Comparison of ENCODE assay signal across 9 cellular contexts in the genomic region with DNA sequence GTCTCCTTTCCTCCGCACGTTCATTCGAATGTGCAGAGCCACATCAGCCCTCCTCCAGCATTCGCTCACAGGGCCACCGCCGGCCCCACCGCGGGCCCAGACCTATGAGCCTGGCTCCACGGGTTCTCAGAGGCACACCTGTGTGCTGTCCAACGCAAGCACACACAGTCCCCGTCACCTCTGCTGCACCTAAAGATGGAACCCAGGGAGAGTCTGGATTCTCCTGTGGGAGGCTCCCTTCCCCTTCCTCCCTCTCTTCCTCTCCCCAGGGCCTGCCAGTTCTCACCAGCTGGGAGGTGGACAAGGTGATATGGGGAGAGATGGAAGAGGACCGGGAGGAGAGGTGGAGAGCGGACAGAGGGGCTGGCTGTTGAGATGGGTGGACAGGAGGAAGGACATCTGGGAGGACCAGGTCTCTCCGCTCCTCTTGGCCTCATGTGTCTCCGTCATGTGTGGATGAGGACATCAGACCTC. TPM values are rescaled to one million over a fixed set of nuclear protein-coding genes. Genes with fewer than 3 reads are reported as not detected.
DNase-seq lines count a peak whose midpoint lies in the region; ATAC-seq and TF ChIP-seq lines count a peak whose summit lies in the region.
"Had no signal": no experiment of that assay in that cellular context is flagged by ENCODE, and none has a peak within 500 bp of the region (broad histone marks: within the 10 kb centered on the region; RNA-seq: fewer than 3 reads in every experiment).

No MANE protein-coding gene starts in this region.

- H3K27ac Mint-ChIP-seq in naive thymus-derived CD8-positive, alpha-beta T cell, result peak overlapping the region in 1 of 10 donors; percentile 59
- H3K27ac Mint-ChIP-seq: progenitor cell of endocrine pancreas had no signal

- dilution Hi-C loops in mammary epithelial cell (cut with HindIII; ENCODE audit: low sequenced_read_pairs), result loop anchor here (5.0 kb wide), 2 partner anchors 76 to 104 kb away; no protein-coding TSS in a partner anchor

- peaks cover 4 to 49% (median 28%) of the 10 kb centered on the region in 5 donors for H3K27me3 Mint-ChIP-seq in naive thymus-derived CD8-positive, alpha-beta T cell

- CTCF ChIA-PET in mammary epithelial cell (lab: Charles Lee; ENCODE audit: low non-redundant PET), result interaction anchor here (0.8 to 1.4 kb wide), 4 partner anchors 9 to 106 kb away, joined by 3 to 12 read pairs (median 10); no protein-coding TSS in a partner anchor

- 56% methylated on average over 12 of the region's 15 CpGs for WGBS in mammary epithelial cell (ENCODE audit: low coverage, missing lambda C conversion rate)
- WGBS in ovary, 3 donors, result 26 to 32% (median 31%) methylated on average over 15 of the region's 15 CpGs

- no peak for TF ChIP-seq CTCF in mammary epithelial cell (conservative IDR thresholded peaks at IDR 0.05 in 1 of 2, IDR thresholded peaks at IDR 0.05 in 1 of 2; ENCODE audit: extremely low read depth in 1 of 2, insufficient read depth in 1 of 2, low read depth in 1 of 2, low read length in 2 of 2)
- no peak for TF ChIP-seq CTCF in ovary (IDR thresholded peaks at IDR 0.05)

- H3K4me1 Mint-ChIP-seq in naive thymus-derived CD8-positive, alpha-beta T cell, result peaks cover 0 to 5% (median 3%) of the 10 kb centered on the region in 4 donors

- H3K36me3 ChIP-seq in BLaER1 treated with 17β-estradiol and CSF1 and Interleukin-3, amounts not matched to agents 10 nM and 100 nM, result no peaks in the 10 kb centered on the region
- no peaks in the 10 kb centered on the region for H3K36me3 ChIP-seq in mammary epithelial cell (ENCODE audit: insufficient read depth, low read length)
- no peaks in the 10 kb centered on the region for H3K36me3 ChIP-seq in ovary

- in situ Hi-C loops in mammary epithelial cell (cut with MboI; ENCODE audit: low sequenced_read_pairs in 2 of 2), result loop anchor here in 1 of 2 donors (5.0 kb wide), 1 partner anchor 89 kb away; the partner anchor contains the start of gene ASIC1

- H2AFZ ChIP-seq in mammary epithelial cell (ENCODE audit: low read depth, low read length), result peak overlapping the region; percentile 63

- H4K20me1 ChIP-seq in BLaER1 treated with 17β-estradiol and CSF1 and Interleukin-3, amounts not matched to agents 10 nM and 100 nM, result peaks cover 0 to 10% (median 0%) of the 10 kb centered on the region in 11 experiments; a peak in 4 of 22 replicates
- no peaks in the 10 kb centered on the region for H4K20me1 ChIP-seq in mammary epithelial cell (ENCODE audit: insufficient read depth, low read length)

- H3K4me2 ChIP-seq in BLaER1 treated with 17β-estradiol and CSF1 and Interleukin-3, amounts not matched to agents 10 nM and 100 nM, result peak overlapping the region; percentile 80 to 99 (median 83)
- H3K4me2 ChIP-seq in mammary epithelial cell (ENCODE audit: insufficient read depth, low read depth, low read length), result peak overlapping the region; percentile 76

- H3K9ac ChIP-seq in BLaER1 treated with 17β-estradiol and CSF1 and Interleukin-3, amounts not matched to agents 10 nM and 100 nM, result 0 out of 22 replicates have a peak overlapping the region, but pooled peaks of 1 of the 11 experiments have one; percentile 9
- no peak overlapping the region for H3K9ac ChIP-seq in mammary epithelial cell (ENCODE audit: insufficient read depth, low read length)

- H3K4me1 ChIP-seq in BLaER1 treated with 17β-estradiol and CSF1 and Interleukin-3, amounts not matched to agents 10 nM and 100 nM, result peaks cover 27 to 50% (median 39%) of the 10 kb centered on the region in 10 experiments
- H3K4me1 ChIP-seq in mammary epithelial cell (ENCODE audit: insufficient read depth, low read length) (peaks cover 26% of the 10 kb centered on the region), ovary (ENCODE audit: insufficient read depth) (peaks cover 10% of the 10 kb centered on the region)

- no peaks in the 10 kb centered on the region for H3K79me2 ChIP-seq in mammary epithelial cell (ENCODE audit: insufficient read depth, low read length)

- peak overlapping the region in 5 of 10 experiments; percentile 38 to 63 (median 46); a peak in 6 of 20 replicates for H3K4me3 ChIP-seq in BLaER1 treated with 17β-estradiol and CSF1 and Interleukin-3, amounts not matched to agents 10 nM and 100 nM
- H3K4me3 ChIP-seq in mammary epithelial cell (replicated peaks in 1 of 3; ENCODE audit: insufficient read depth in 1 of 3, low read depth in 2 of 3, low read length in 3 of 3) (no peak overlapping the region), ovary (no peak overlapping the region)

- no peaks in the 10 kb centered on the region for H3K9me3 ChIP-seq in BLaER1 treated with 17β-estradiol and CSF1 and Interleukin-3, amounts not matched to agents 10 nM and 100 nM (replicated peaks in 1 of 11)
- H3K9me3 ChIP-seq in mammary epithelial cell (replicated peaks; ENCODE audit: insufficient read depth, low read length) (no peaks in the 10 kb centered on the region), ovary (no peaks in the 10 kb centered on the region)

- H3K27ac ChIP-seq in BLaER1 treated with 17β-estradiol and CSF1 and Interleukin-3, amounts not matched to agents 10 nM and 100 nM, result no peak overlapping the region
- H3K27ac ChIP-seq in mammary epithelial cell (ENCODE audit: insufficient read depth, low read depth, low read length), result no peak overlapping the region
- H3K27ac ChIP-seq in ovary, result no peak overlapping the region

- peaks cover 27 to 53% (median 40%) of the 10 kb centered on the region in 11 experiments for H3K27me3 ChIP-seq in BLaER1 treated with 17β-estradiol and CSF1 and Interleukin-3, amounts not matched to agents 10 nM and 100 nM
- H3K27me3 ChIP-seq in mammary epithelial cell (ENCODE audit: insufficient read depth, low read length) (no peaks in the 10 kb centered on the region), ovary (no peaks in the 10 kb centered on the region)

- ATAC-seq in HG02938 (IDR thresholded peaks at IDR 0.05; ENCODE audit: unreplicated experiment) (peak; percentile 20), HG02678 (IDR thresholded peaks at IDR 0.05; ENCODE audit: unreplicated experiment) (no peak), GM18502 (IDR thresholded peaks at IDR 0.05; ENCODE audit: poor library complexity, unreplicated experiment) (no peak)
- ATAC-seq in naive thymus-derived CD8-positive, alpha-beta T cell, result peak in 1 of 2 donors; percentile 20

- no peak for DNase-seq in mammary epithelial cell
- DNase-seq in naive thymus-derived CD8-positive, alpha-beta T cell, result no peak
- no peak for DNase-seq in ovary
- no peak for DNase-seq in stimulated activated CD4-positive, alpha-beta T cell treated with anti-CD3 and anti-CD28 coated beads, Interleukin-4, amount 100 ng/mL, for 24 hours

- peak overlapping the region; percentile 64 to 83 (median 75) for H3K4me3 Mint-ChIP-seq in naive thymus-derived CD8-positive, alpha-beta T cell

- intact Hi-C loops in mammary epithelial cell (cut with micrococcal nuclease) (loop anchor here (1.0 to 2.0 kb wide), 5 partner anchors 88 to 346 kb away; no protein-coding TSS in a partner anchor), ovary (cut with DNase I) (loop anchor here (5.0 to 10.0 kb wide), 7 partner anchors 87 to 207 kb away; partner anchors contain the start of gene ASIC1 (in 2 of the 4))

- TF ChIP-seq POLR2A in ovary (IDR thresholded peaks at IDR 0.05), result no peak

- H3K9me3 Mint-ChIP-seq in naive thymus-derived CD8-positive, alpha-beta T cell, result no peaks in the 10 kb centered on the region

- no peaks in the 10 kb centered on the region for H3K36me3 Mint-ChIP-seq in naive thymus-derived CD8-positive, alpha-beta T cell

- no peak for TF ChIP-seq EP300 in ovary (IDR thresholded peaks at IDR 0.05)

- POLR2A ChIA-PET in naive thymus-derived CD8-positive, alpha-beta T cell (lab: Charles Lee), result interaction anchor here (0.6 to 1.4 kb wide), 3 partner anchors 10 to 72 kb away, joined by 3 read pairs; partner anchors contain the start of gene RACGAP1

- BruUV-seq in mammary epithelial cell (replicated peaks; lab: Mats Ljungman, UMichigan), result no TSS peak

RNA-seq across cellular contexts. Expression of gene AQP6, which starts 4.9 kb away (rescaled TPM):
- total RNA-seq in mammary epithelial cell, result under 1 TPM in 1 of 2 donors, not detected in 1; 0.14 TPM
- 0.09 TPM for polyA plus RNA-seq in mammary epithelial cell
- not detected for polyA minus RNA-seq in mammary epithelial cell
- total RNA-seq in naive thymus-derived CD8-positive, alpha-beta T cell, result not detected
- not detected for polyA plus RNA-seq in naive thymus-derived CD8-positive, alpha-beta T cell
- total RNA-seq in ovary, result under 1 TPM in 2 of 7 donors, not detected in 5; under 0.01 to 0.08 TPM
- under 1 TPM in 1 of 2 donors, not detected in 1; 0.04 TPM for polyA plus RNA-seq in ovary

RNA-seq across cellular contexts. Expression of gene AQP5, which starts 6.1 kb away (rescaled TPM):
- under 1 TPM in 1 of 2 donors, not detected in 1; 0.50 TPM for total RNA-seq in mammary epithelial cell
- not detected for polyA plus RNA-seq in mammary epithelial cell
- not detected for polyA minus RNA-seq in mammary epithelial cell
- total RNA-seq in naive thymus-derived CD8-positive, alpha-beta T cell, result not detected
- not detected for polyA plus RNA-seq in naive thymus-derived CD8-positive, alpha-beta T cell
- total RNA-seq in ovary, result under 1 TPM in 4 of 7 donors, not detected in 3; 0.47 to 0.92 (median 0.53) TPM
- polyA plus RNA-seq in ovary, result under 1 TPM in 1 of 2 donors, not detected in 1; 0.12 TPM

RNA-seq across cellular contexts. Expression of gene AQP2, which starts 17.3 kb away (rescaled TPM):
- total RNA-seq in mammary epithelial cell, result not detected
- polyA plus RNA-seq in mammary epithelial cell, result not detected
- not detected for polyA minus RNA-seq in mammary epithelial cell
- not detected for total RNA-seq in naive thymus-derived CD8-positive, alpha-beta T cell
- polyA plus RNA-seq in naive thymus-derived CD8-positive, alpha-beta T cell, result not detected
- total RNA-seq in ovary, result 1 to 10 TPM in 1 of 7 donors, under 1 TPM in 1, not detected in 5; 0.11 to 2.1 TPM
- 1 to 10 TPM in 1 of 2 donors, not detected in 1; 3.7 TPM for polyA plus RNA-seq in ovary

RNA-seq across cellular contexts. Expression of gene RACGAP1, which starts 57.5 kb away (rescaled TPM):
- total RNA-seq in mammary epithelial cell (10 to 100 TPM; 24.2 to 91.8 TPM), ovary (1 to 10 TPM; 2.1 to 4.8 (median 3.8) TPM)
- polyA plus RNA-seq in mammary epithelial cell (52.7 TPM), ovary (10 to 100 TPM in 1 of 2 donors, 1 to 10 TPM in 1; 2.6 to 10.8 TPM)
- polyA minus RNA-seq in mammary epithelial cell, result 113 TPM
- total RNA-seq in naive thymus-derived CD8-positive, alpha-beta T cell, result 10 to 100 TPM; 11.0 to 12.8 TPM
- polyA plus RNA-seq in naive thymus-derived CD8-positive, alpha-beta T cell, result 10 to 100 TPM in 1 of 3 donors, 1 to 10 TPM in 2; 8.4 to 11.5 (median 8.6) TPM
